Comparison of ENCODE assay signal across 17 cellular contexts in genomic region chr3:158404319-158404718, GRCh38.
DNase-seq lines count a peak whose midpoint lies in the region; ATAC-seq, FAIRE-seq and TF ChIP-seq lines count a peak whose summit lies in the region.
"Had no signal": no experiment of that assay in that cellular context is flagged by ENCODE, and none has a peak within 500 bp of the region (broad histone marks: within the 10 kb centered on the region; RNA-seq: fewer than 3 reads in every experiment).

No MANE protein-coding gene starts in this region.

- H3K9me3 ChIP-seq in HEK293 (ENCODE audit: control insufficient read depth, insufficient read depth, low read depth, low read length), result no peaks in the 10 kb centered on the region

- no peak overlapping the region for H3K4me3 ChIP-seq in HEK293 (ENCODE audit: low read depth, low read length)
- H3K4me3 ChIP-seq: GM23248 had no signal

- H3K4me1 ChIP-seq in HEK293 (ENCODE audit: control insufficient read depth, insufficient read depth, low read length), result 0 out of 2 replicates have a peak, but pooled peaks cover 6% of the 10 kb centered on the region

- DNase-seq in D721Med (ENCODE audit: insufficient read length, low spot score), result no peak
- DNase-seq in cerebellar cortex (ENCODE audit: low spot score), result peak; percentile 50
- peak; percentile 19 for DNase-seq in pons (ENCODE audit: low spot score)
- no peak for DNase-seq in NK-92 (lab: John Stamatoyannopoulos, UW; ENCODE audit: unreplicated experiment)
- DNase-seq: ACHN; Calu3; CD4-positive, alpha-beta T cell; DMS79; GM23248 had no signal

- TF ChIP-seq CTCF in D721Med (IDR thresholded peaks at IDR 0.05; ENCODE audit: insufficient read depth, missing control alignments) (no peak), HEK293 (tag by site-specific recombination; IDR thresholded peaks at IDR 0.05) (no peak)

- no peaks in the 10 kb centered on the region for H3K36me3 ChIP-seq in HEK293 (ENCODE audit: control insufficient read depth in 2 of 2, insufficient read depth in 1 of 2, low read length in 2 of 2)

- peak; percentile 16 for FAIRE-seq in D721Med (lab: Jason Lieb, UNC)
- FAIRE-seq: H54, HepG2, HTR-8/SVneo had no signal

- CTCF ChIA-PET in HEK293 (lab: Yijun Ruan, JAX), result no interaction called here

- POLR2A ChIA-PET in HEK293 (lab: Yijun Ruan, JAX), result no interaction called here

- H3K27ac ChIP-seq in HEK293 (ENCODE audit: extremely low read depth, low read depth, low read length), result no peak overlapping the region
- H3K27ac ChIP-seq: GM23248, KMS-11 had no signal

- ATAC-seq in GM19351 (IDR thresholded peaks at IDR 0.05; ENCODE audit: unreplicated experiment), result no peak
- ATAC-seq in GM18868 (IDR thresholded peaks at IDR 0.05; ENCODE audit: unreplicated experiment), result no peak
- ATAC-seq: HCT116, HepG2 had no signal

TF ChIP-seq in HEK293, 187 proteins besides CTCF, POLR2A, EP300 and RAD21 (continues in another document):
- TF ChIP-seq KLF10 (tag by site-specific recombination; IDR thresholded peaks at IDR 0.05) (no peak), ZNF548 (tag by site-specific recombination; IDR thresholded peaks at IDR 0.05) (no peak), BCL6B (tag by site-specific recombination; IDR thresholded peaks at IDR 0.05) (peak; percentile 42; the same call in 1 of the 2 replicates), ZNF677 (tag by site-specific recombination; IDR thresholded peaks at IDR 0.05) (no peak), TRIM28 (IDR thresholded peaks at IDR 0.05; ENCODE audit: borderline replicate concordance, low read length) (no peak), ZNF133 (tag by site-specific recombination; IDR thresholded peaks at IDR 0.05) (no peak), GLI4 (tag by site-specific recombination; IDR thresholded peaks at IDR 0.05) (no peak), ZNF843 (tag by site-specific recombination; IDR thresholded peaks at IDR 0.05) (0 out of 2 replicates have a peak, but pooled peaks have one; percentile 60), TSHZ1 (tag by site-specific recombination; IDR thresholded peaks at IDR 0.05; ENCODE audit: borderline replicate concordance) (no peak), ZNF23 (tag by site-specific recombination; IDR thresholded peaks at IDR 0.05; ENCODE audit: borderline replicate concordance) (no peak), PRDM10 (tag by site-specific recombination; IDR thresholded peaks at IDR 0.05) (0 out of 2 replicates have a peak, but pooled peaks have one; percentile 1), ZNF404 (tag by site-specific recombination; IDR thresholded peaks at IDR 0.05) (no peak), FEZF1 (tag by site-specific recombination; IDR thresholded peaks at IDR 0.05) (peak; percentile 57), ZNF561 (tag by site-specific recombination; IDR thresholded peaks at IDR 0.05; ENCODE audit: borderline replicate concordance) (no peak), HOXC10 (CRISPR knock-in tag; IDR thresholded peaks at IDR 0.05) (no peak), ZNF510 (tag by site-specific recombination; IDR thresholded peaks at IDR 0.05; ENCODE audit: insufficient replicate concordance) (no peak), ZNF16 (tag by site-specific recombination; IDR thresholded peaks at IDR 0.05; ENCODE audit: low read depth) (no peak), ZNF777 (tag by site-specific recombination; IDR thresholded peaks at IDR 0.05; ENCODE audit: borderline replicate concordance) (no peak), ZNF114 (tag by site-specific recombination; IDR thresholded peaks at IDR 0.05) (no peak), ZXDB (tag by site-specific recombination; IDR thresholded peaks at IDR 0.05) (0 out of 2 replicates have a peak, but pooled peaks have one; percentile 27)
- TF ChIP-seq, protein P1, sequence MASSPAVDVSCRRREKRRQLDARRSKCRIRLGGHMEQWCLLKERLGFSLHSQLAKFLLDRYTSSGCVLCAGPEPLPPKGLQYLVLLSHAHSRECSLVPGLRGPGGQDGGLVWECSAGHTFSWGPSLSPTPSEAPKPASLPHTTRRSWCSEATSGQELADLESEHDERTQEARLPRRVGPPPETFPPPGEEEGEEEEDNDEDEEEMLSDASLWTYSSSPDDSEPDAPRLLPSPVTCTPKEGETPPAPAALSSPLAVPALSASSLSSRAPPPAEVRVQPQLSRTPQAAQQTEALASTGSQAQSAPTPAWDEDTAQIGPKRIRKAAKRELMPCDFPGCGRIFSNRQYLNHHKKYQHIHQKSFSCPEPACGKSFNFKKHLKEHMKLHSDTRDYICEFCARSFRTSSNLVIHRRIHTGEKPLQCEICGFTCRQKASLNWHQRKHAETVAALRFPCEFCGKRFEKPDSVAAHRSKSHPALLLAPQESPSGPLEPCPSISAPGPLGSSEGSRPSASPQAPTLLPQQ (tag by site-specific recombination; IDR thresholded peaks at IDR 0.05), result no peak
- TF ChIP-seq, protein P2, sequence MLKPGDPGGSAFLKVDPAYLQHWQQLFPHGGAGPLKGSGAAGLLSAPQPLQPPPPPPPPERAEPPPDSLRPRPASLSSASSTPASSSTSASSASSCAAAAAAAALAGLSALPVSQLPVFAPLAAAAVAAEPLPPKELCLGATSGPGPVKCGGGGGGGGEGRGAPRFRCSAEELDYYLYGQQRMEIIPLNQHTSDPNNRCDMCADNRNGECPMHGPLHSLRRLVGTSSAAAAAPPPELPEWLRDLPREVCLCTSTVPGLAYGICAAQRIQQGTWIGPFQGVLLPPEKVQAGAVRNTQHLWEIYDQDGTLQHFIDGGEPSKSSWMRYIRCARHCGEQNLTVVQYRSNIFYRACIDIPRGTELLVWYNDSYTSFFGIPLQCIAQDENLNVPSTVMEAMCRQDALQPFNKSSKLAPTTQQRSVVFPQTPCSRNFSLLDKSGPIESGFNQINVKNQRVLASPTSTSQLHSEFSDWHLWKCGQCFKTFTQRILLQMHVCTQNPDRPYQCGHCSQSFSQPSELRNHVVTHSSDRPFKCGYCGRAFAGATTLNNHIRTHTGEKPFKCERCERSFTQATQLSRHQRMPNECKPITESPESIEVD (tag by site-specific recombination; IDR thresholded peaks at IDR 0.05), result peak; percentile 77

Comparison
In these comparisons a context has a peak if more than half of its experiments do, and no peak if none do; other contexts are left out.
1. DNase-seq: peak in cerebellar cortex (single experiment) and pons (single experiment); none in D721Med (single experiment) and NK-92 (single experiment).